ENCODE assay signal across 9 cellular contexts in genomic region chr3:119594066-119594465, GRCh38. TPM values are rescaled to one million over a fixed set of nuclear protein-coding genes. Genes with fewer than 3 reads are reported as not detected.
"Had no signal": no experiment of that assay in that cellular context is flagged by ENCODE, and none has a peak within 500 bp of the region (broad histone marks: within the 10 kb centered on the region; RNA-seq: fewer than 3 reads in every experiment).

No MANE protein-coding gene starts in this region.

- H3K9me3 ChIP-seq: HAP-1 had no signal

- H3K36me3 ChIP-seq: HAP-1 had no signal

- H3K27ac Mint-ChIP-seq: HFFc6 had no signal

- ATAC-seq: HCT116, K562 had no signal

- H3K4me3 Mint-ChIP-seq: HFFc6 had no signal

- DNase-seq: GOT3, H7, HFFc6, IMR-90 had no signal

- H3K27ac ChIP-seq: HL-60 had no signal

- H3K4me1 ChIP-seq: HAP-1 had no signal

- H3K4me3 ChIP-seq: HAP-1, K562 had no signal

- H3K9me3 Mint-ChIP-seq: HFFc6 had no signal

RNA-seq across cellular contexts. Expression of gene PLA1A, which starts 3.6 kb away (rescaled TPM):
- total RNA-seq: H7, HFFc6, IMR-90, K562 had no signal

RNA-seq across cellular contexts. Expression of gene ADPRH, which starts 14.8 kb away (rescaled TPM):
- total RNA-seq: H4 had no signal

RNA-seq across cellular contexts. Expression of gene CD80, which starts 34.7 kb away (rescaled TPM):
- total RNA-seq: H4, H7, HFFc6, IMR-90 had no signal
